34 cellular contexts compared by ENCODE assay signal in genomic region chr15:77327844-77328529, GRCh38.
"Had no signal": no experiment of that assay in that cellular context is flagged by ENCODE, and none has a peak within 500 bp of the region (broad histone marks: within the 10 kb centered on the region; RNA-seq: fewer than 3 reads in every experiment).

No MANE protein-coding gene starts in this region.

- H3K27me3 Mint-ChIP-seq: activated B cell treated with CpG ODN at 0.5 μM for 24 hours; activated CD8-positive, alpha-beta T cell treated with anti-CD3 and anti-CD28 coated beads for 36 hours; activated naive CD8-positive, alpha-beta T cell; activated T-helper 17 cell treated with anti-CD3 and anti-CD28 coated beads, Interleukin-2, amount 50 U/mL, for 72 hours; central memory CD8-positive, alpha-beta T cell; dendritic cell treated with granulocyte-macrophage colony-stimulating factor and Interleukin-4, amounts not matched to agents 40 ng/mL and 50 ng/mL, for 4 days; T-helper 17 cell had no signal

- H3K27me3 ChIP-seq: brain microvascular endothelial cell, dorsolateral prefrontal cortex, esophagus muscularis mucosa, foreskin keratinocyte, gastroesophageal sphincter had no signal

- H3K27ac Mint-ChIP-seq: activated B cell treated with CpG ODN at 0.5 μM for 24 hours; activated CD8-positive, alpha-beta T cell treated with anti-CD3 and anti-CD28 coated beads for 36 hours; activated naive CD8-positive, alpha-beta T cell; activated T-helper 17 cell treated with anti-CD3 and anti-CD28 coated beads, Interleukin-2, amount 50 U/mL, for 72 hours; dendritic cell treated with granulocyte-macrophage colony-stimulating factor and Interleukin-4, amounts not matched to agents 40 ng/mL and 50 ng/mL, for 4 days; T-helper 17 cell; T-helper 2 cell treated with Interferon-gamma antibody and Interleukin-4, amounts not matched to agents 5 μg/mL and 100 μg/mL, for 36 hours had no signal

- H3K4me1 ChIP-seq: foreskin keratinocyte had no signal

- DNase-seq: activated B cell treated with CpG ODN at 0.5 μM for 24 hours; activated CD4-positive, alpha-beta T cell treated with anti-CD3 and anti-CD28 coated beads for 48 hours; activated CD4-positive, alpha-beta T cell treated with anti-CD3 and anti-CD28 coated beads, Interleukin-2, amount 50 U/mL, for 1 hour; activated CD4-positive, alpha-beta T cell treated with anti-CD3 and anti-CD28 coated beads, Interleukin-2, amount 50 U/mL, for 48 hours; activated CD8-positive, alpha-beta memory T cell treated with anti-CD3 and anti-CD28 coated beads for 24 hours; activated CD8-positive, alpha-beta T cell treated with anti-CD3 and anti-CD28 coated beads for 36 hours; activated effector memory CD4-positive, alpha-beta T cell treated with Interleukin-2 at 50 U/mL for 16 hours; activated gamma-delta T cell treated with Interleukin-2 at 50 U/mL for 16 hours; activated naive CD4-positive, alpha-beta T cell treated with anti-CD3 and anti-CD28 coated beads, Interleukin-2, amount 50 U/mL, for 16 hours; activated naive CD4-positive, alpha-beta T cell treated with Interleukin-2 at 50 U/mL for 16 hours; activated T-cell treated with anti-CD3 and anti-CD28 coated beads, Interleukin-2, amount 50 U/mL, for 4 hours; amniotic stem cell; anterior cingulate cortex; brain microvascular endothelial cell; dorsolateral prefrontal cortex; effector memory CD4-positive, alpha-beta T cell; endodermal cell; foreskin keratinocyte; head of caudate nucleus; T-helper 1 cell; T-helper 17 cell; T1000; WERI-Rb-1 had no signal

- H3K4me3 Mint-ChIP-seq: activated B cell treated with CpG ODN at 0.5 μM for 24 hours; activated CD8-positive, alpha-beta T cell treated with anti-CD3 and anti-CD28 coated beads for 36 hours; activated naive CD8-positive, alpha-beta T cell; activated T-cell treated with anti-CD3 and anti-CD28 coated beads, Interleukin-2, amount 50 U/mL, for 4 hours; activated T-helper 17 cell treated with anti-CD3 and anti-CD28 coated beads, Interleukin-2, amount 50 U/mL, for 72 hours; central memory CD8-positive, alpha-beta T cell; dendritic cell treated with granulocyte-macrophage colony-stimulating factor and Interleukin-4, amounts not matched to agents 40 ng/mL and 50 ng/mL, for 4 days; endodermal cell; T-helper 17 cell; T-helper 2 cell treated with Interferon-gamma antibody and Interleukin-4, amounts not matched to agents 5 μg/mL and 100 μg/mL, for 36 hours had no signal

- H3K4me1 Mint-ChIP-seq: activated T-helper 17 cell treated with anti-CD3 and anti-CD28 coated beads, Interleukin-2, amount 50 U/mL, for 72 hours had no signal

- H3K4me3 ChIP-seq: coronary artery, dorsolateral prefrontal cortex, esophagus muscularis mucosa, gastroesophageal sphincter had no signal

- H3K27ac ChIP-seq: brain microvascular endothelial cell, coronary artery, dorsolateral prefrontal cortex, esophagus muscularis mucosa, foreskin keratinocyte, gastroesophageal sphincter, WERI-Rb-1 had no signal

- H3K9me3 Mint-ChIP-seq: activated T-helper 17 cell treated with anti-CD3 and anti-CD28 coated beads, Interleukin-2, amount 50 U/mL, for 72 hours; central memory CD8-positive, alpha-beta T cell; T-helper 2 cell treated with Interferon-gamma antibody and Interleukin-4, amounts not matched to agents 5 μg/mL and 100 μg/mL, for 36 hours had no signal

- H3K36me3 ChIP-seq: brain microvascular endothelial cell, esophagus muscularis mucosa, gastroesophageal sphincter, WERI-Rb-1 had no signal

- ATAC-seq: activated CD4-positive, CD25-positive, alpha-beta regulatory T cell treated with anti-CD3 and anti-CD28 coated beads, Interleukin-2, amount 50 U/mL, for 24 hours; activated CD8-positive, alpha-beta T cell treated with anti-CD3 and anti-CD28 coated beads for 36 hours; activated T-cell treated with anti-CD3 and anti-CD28 coated beads, Interleukin-2, amount 50 U/mL, for 4 hours; activated T-helper 17 cell treated with anti-CD3 and anti-CD28 coated beads, Interleukin-2, amount 50 U/mL, for 72 hours; foreskin keratinocyte; gastroesophageal sphincter; T-helper 17 cell had no signal

- FAIRE-seq: astrocyte, bronchial epithelial cell had no signal

- H3K9me3 ChIP-seq: esophagus muscularis mucosa, gastroesophageal sphincter had no signal
